Comparison of ENCODE assay signal across 1 cellular context in genomic region chr18:3256693-3257626, GRCh38.
TF ChIP-seq lines count a peak whose summit lies in the region.

No MANE protein-coding gene starts in this region.

TF ChIP-seq in HepG2, 621 proteins besides CTCF, POLR2A, EP300 and RAD21 (continued from another document and continues in another):
- peak; percentile 41; the same call in 1 of the 2 replicates for TF ChIP-seq PRDM10 (CRISPR knock-in tag; IDR thresholded peaks at IDR 0.05; ENCODE audit: low read depth)
- peak; percentile 77 for TF ChIP-seq RARA (CRISPR knock-in tag; IDR thresholded peaks at IDR 0.05)
- TF ChIP-seq FOXO1 (CRISPR knock-in tag; IDR thresholded peaks at IDR 0.05): peak; percentile 63
- TF ChIP-seq NR2F1 (CRISPR knock-in tag; IDR thresholded peaks at IDR 0.05): peak; percentile 47 to 72; a peak in 3 of 4 replicates
- 0 out of 2 replicates have a peak, but pooled peaks have one; percentile 49 for TF ChIP-seq BCL6 (CRISPR knock-in tag; IDR thresholded peaks at IDR 0.05)
- 0 out of 2 replicates have a peak, but pooled peaks have one; percentile 16 for TF ChIP-seq IKZF5 (CRISPR knock-in tag; IDR thresholded peaks at IDR 0.05)
- TF ChIP-seq FOXK1 (CRISPR knock-in tag; IDR thresholded peaks at IDR 0.05; ENCODE audit: borderline replicate concordance, low read depth): peak; percentile 23; the same call in 1 of the 2 replicates
- TF ChIP-seq MAFK (conservative IDR thresholded peaks at IDR 0.05 in 1 of 2, IDR thresholded peaks at IDR 0.05 in 1 of 2; ENCODE audit: low read length in 2 of 2): peak in 1 of 2 experiments; percentile 48; a peak in 2 of 4 replicates
- peak; percentile 28; the same call in 1 of the 2 replicates for TF ChIP-seq ZNF687 (CRISPR knock-in tag; IDR thresholded peaks at IDR 0.05)
- 0 out of 2 replicates have a peak, but pooled peaks have one; percentile 6 for TF ChIP-seq MED1 (CRISPR knock-in tag; IDR thresholded peaks at IDR 0.05)
- TF ChIP-seq THAP11 (CRISPR knock-in tag; IDR thresholded peaks at IDR 0.05): no peak
- peak; percentile 49 for TF ChIP-seq RXRB (CRISPR knock-in tag; IDR thresholded peaks at IDR 0.05; ENCODE audit: borderline replicate concordance)
- peak; percentile 66 for TF ChIP-seq MAFF (IDR thresholded peaks at IDR 0.05; ENCODE audit: low read depth, low read length)
- TF ChIP-seq PITX1 (CRISPR knock-in tag; IDR thresholded peaks at IDR 0.05): peak; percentile 33; the same call in 1 of the 2 replicates
- no peak for TF ChIP-seq THYN1 (CRISPR knock-in tag; IDR thresholded peaks at IDR 0.05; ENCODE audit: borderline replicate concordance, low read depth)
- TF ChIP-seq NONO (IDR thresholded peaks at IDR 0.05): no peak
- 0 out of 2 replicates have a peak, but pooled peaks have one; percentile 29 for TF ChIP-seq NONO (CRISPR knock-in tag; conservative IDR thresholded peaks at IDR 0.05)
- no peak for TF ChIP-seq ZNF513 (CRISPR knock-in tag; conservative IDR thresholded peaks at IDR 0.05)
- no peak for TF ChIP-seq ZBTB8A (CRISPR knock-in tag; IDR thresholded peaks at IDR 0.05; ENCODE audit: borderline replicate concordance, low read depth)
- TF ChIP-seq ZNF160 (CRISPR knock-in tag; IDR thresholded peaks at IDR 0.05): no peak
- TF ChIP-seq TFAP4 (IDR thresholded peaks at IDR 0.05; ENCODE audit: borderline replicate concordance, low read depth): peak; percentile 85; the same call in 1 of the 2 replicates
- TF ChIP-seq KAT2B (IDR thresholded peaks at IDR 0.05; ENCODE audit: borderline replicate concordance, low read depth, low read length): no peak
- no peak for TF ChIP-seq THAP7 (CRISPR knock-in tag; IDR thresholded peaks at IDR 0.05)
- TF ChIP-seq JUN (CRISPR knock-in tag; IDR thresholded peaks at IDR 0.05): peak; percentile 98
- no peak for TF ChIP-seq FOXP1 (IDR thresholded peaks at IDR 0.05)
- peak; percentile 31; the same call in 1 of the 2 replicates for TF ChIP-seq FOXP1 (CRISPR knock-in tag; IDR thresholded peaks at IDR 0.05)
- TF ChIP-seq HMG20B (CRISPR knock-in tag; conservative IDR thresholded peaks at IDR 0.05): 0 out of 2 replicates have a peak, but pooled peaks have one; percentile 53
- TF ChIP-seq ASH2L (IDR thresholded peaks at IDR 0.05; ENCODE audit: insufficient read length, low read depth, low read length): peak; percentile 48
- 0 out of 2 replicates have a peak, but pooled peaks have one; percentile 28 for TF ChIP-seq CREM (IDR thresholded peaks at IDR 0.05)
- no peak for TF ChIP-seq CREM (CRISPR knock-in tag; IDR thresholded peaks at IDR 0.05)
- TF ChIP-seq PAXIP1 (CRISPR knock-in tag; conservative IDR thresholded peaks at IDR 0.05): peak; percentile 71; the same call in 1 of the 2 replicates
- TF ChIP-seq HNF4A (CRISPR knock-in tag; IDR thresholded peaks at IDR 0.05): peak; percentile 6; the same call in 1 of the 2 replicates
- 0 out of 2 replicates have a peak, but pooled peaks have one; percentile 37 for TF ChIP-seq ZNF766 (CRISPR knock-in tag; IDR thresholded peaks at IDR 0.05; ENCODE audit: borderline replicate concordance)
- TF ChIP-seq SOX5 (CRISPR knock-in tag; IDR thresholded peaks at IDR 0.05; ENCODE audit: borderline replicate concordance): peak; percentile 67; the same call in 1 of the 2 replicates
- TF ChIP-seq GATAD2A (CRISPR knock-in tag; IDR thresholded peaks at IDR 0.05): peak; percentile 53; the same call in 1 of the 2 replicates
- TF ChIP-seq NR2F6 (IDR thresholded peaks at IDR 0.05): peak; percentile 69
- TF ChIP-seq NR2F6 (CRISPR knock-in tag; IDR thresholded peaks at IDR 0.05): peak; percentile 72; the same call in 1 of the 2 replicates
- peak; percentile 82 for TF ChIP-seq ATF3 (CRISPR knock-in tag; IDR thresholded peaks at IDR 0.05)
- TF ChIP-seq PBX2 (CRISPR knock-in tag; IDR thresholded peaks at IDR 0.05): no peak
- peak; percentile 88 for TF ChIP-seq TEAD3 (CRISPR knock-in tag; optimal IDR thresholded peaks at IDR 0.05; ENCODE audit: borderline replicate concordance)
- no peak for TF ChIP-seq TRIM24 (CRISPR knock-in tag; IDR thresholded peaks at IDR 0.05)
- no peak for TF ChIP-seq TCF12 (IDR thresholded peaks at IDR 0.05)
- TF ChIP-seq TCF12 (CRISPR knock-in tag; IDR thresholded peaks at IDR 0.05): no peak
- TF ChIP-seq ZNF414 (CRISPR knock-in tag; IDR thresholded peaks at IDR 0.05): 0 out of 2 replicates have a peak, but pooled peaks have one; percentile 42
- TF ChIP-seq GFI1 (CRISPR knock-in tag; IDR thresholded peaks at IDR 0.05; ENCODE audit: borderline replicate concordance): peak; percentile 93
- TF ChIP-seq SPEN (CRISPR knock-in tag; IDR thresholded peaks at IDR 0.05; ENCODE audit: low read depth): peak; percentile 14; the same call in 1 of the 2 replicates
- peak; percentile 80 for TF ChIP-seq SAP130 (CRISPR knock-in tag; IDR thresholded peaks at IDR 0.05; ENCODE audit: low read depth)
- peak; percentile 67 for TF ChIP-seq FOXA3 (CRISPR knock-in tag; IDR thresholded peaks at IDR 0.05)
